ENCODE assay signal across 1 cellular context in the genomic region with DNA sequence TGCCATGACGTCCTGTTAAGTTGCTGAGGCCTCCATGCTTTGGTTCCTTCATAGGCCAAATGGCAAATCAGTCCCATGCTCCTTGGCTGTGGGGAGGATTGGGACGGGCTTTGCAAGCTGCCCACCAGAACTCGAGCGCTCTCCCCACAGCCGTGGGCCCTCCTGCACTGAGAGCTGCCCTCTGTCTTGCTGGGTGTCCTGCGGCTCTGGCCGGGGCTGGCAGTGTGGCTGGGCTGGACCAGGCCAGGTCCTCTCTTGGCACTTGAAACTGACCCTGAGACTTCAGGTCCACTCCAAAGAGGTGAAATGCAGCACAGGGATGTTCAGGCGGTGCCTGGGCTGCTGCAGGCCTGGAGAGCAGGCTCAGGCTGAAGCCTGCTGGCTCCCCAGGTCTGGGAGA.
TF ChIP-seq lines count a peak whose summit lies in the region.

No MANE protein-coding gene starts in this region.

TF ChIP-seq in H1, 55 proteins besides CTCF, POLR2A, EP300 and RAD21:
- TF ChIP-seq POLR2AphosphoS5 (IDR thresholded peaks at IDR 0.05; ENCODE audit: low read depth, low read length) = no peak
- TF ChIP-seq RNF2 (IDR thresholded peaks at IDR 0.05; ENCODE audit: borderline replicate concordance, low read depth, low read length, missing control alignments, poor library complexity, severe bottlenecking) = no peak
- no peak for TF ChIP-seq BACH1 (IDR thresholded peaks at IDR 0.05; ENCODE audit: low read length)
- TF ChIP-seq SRF (IDR thresholded peaks at IDR 0.05; ENCODE audit: low read depth, low read length) = no peak
- TF ChIP-seq, protein P1, sequence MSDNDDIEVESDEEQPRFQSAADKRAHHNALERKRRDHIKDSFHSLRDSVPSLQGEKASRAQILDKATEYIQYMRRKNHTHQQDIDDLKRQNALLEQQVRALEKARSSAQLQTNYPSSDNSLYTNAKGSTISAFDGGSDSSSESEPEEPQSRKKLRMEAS (IDR thresholded peaks at IDR 0.05) = no peak
- TF ChIP-seq, protein P2, sequence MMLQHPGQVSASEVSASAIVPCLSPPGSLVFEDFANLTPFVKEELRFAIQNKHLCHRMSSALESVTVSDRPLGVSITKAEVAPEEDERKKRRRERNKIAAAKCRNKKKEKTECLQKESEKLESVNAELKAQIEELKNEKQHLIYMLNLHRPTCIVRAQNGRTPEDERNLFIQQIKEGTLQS (IDR thresholded peaks at IDR 0.05; ENCODE audit: insufficient read depth, low read depth, low read length) = no peak
- no peak for TF ChIP-seq SUZ12 (IDR thresholded peaks at IDR 0.05; ENCODE audit: low read length)
- no peak for TF ChIP-seq SP4 (IDR thresholded peaks at IDR 0.05; ENCODE audit: low read length)
- no peak for TF ChIP-seq POU5F1 (IDR thresholded peaks at IDR 0.05; ENCODE audit: low read depth, low read length)
- no peak for TF ChIP-seq JUN (IDR thresholded peaks at IDR 0.05; ENCODE audit: low read depth, low read length)
- TF ChIP-seq RBBP5 (IDR thresholded peaks at IDR 0.05; ENCODE audit: borderline replicate concordance, low read depth, low read length) = no peak
- TF ChIP-seq KDM4A (IDR thresholded peaks at IDR 0.05; ENCODE audit: low read depth, low read length, severe bottlenecking) = no peak
